8 cellular contexts compared by ENCODE assay signal in genomic region chr12:6201775-6202292, GRCh38. TPM values are rescaled to one million over a fixed set of nuclear protein-coding genes. Genes with fewer than 3 reads are reported as not detected.
A peak's percentile ranks its signal among the peaks of the same experiment; 100 is the strongest.
DNase-seq lines count a peak whose midpoint lies in the region; ATAC-seq and TF ChIP-seq lines count a peak whose summit lies in the region.
"Had no signal": no experiment of that assay in that cellular context is flagged by ENCODE, and none has a peak within 500 bp of the region (broad histone marks: within the 10 kb centered on the region; RNA-seq: fewer than 3 reads in every experiment).

No MANE protein-coding gene starts in this region.

- H3K4me1 ChIP-seq in lower lobe of right lung (peaks cover 89% of the 10 kb centered on the region), thyroid gland (peaks cover 59 to 65% of the 10 kb centered on the region in 2 donors)

- no peak for TF ChIP-seq POLR2A in thyroid gland (IDR thresholded peaks at IDR 0.05)

- 59 to 61% methylated on average over 6 of the region's 6 CpGs for WGBS in thyroid gland, 2 donors

- H3K27ac ChIP-seq in cingulate gyrus (ENCODE audit: low read depth, low read length) (peak overlapping the region; percentile 73), lower lobe of right lung (peak overlapping the region; percentile 90), thyroid gland (peak overlapping the region; percentile 98 to 99 (median 99))

- DNase-seq in MV-4-11 (lab: John Stamatoyannopoulos, UW) = peak; percentile 19
- no peak for DNase-seq in lower lobe of right lung
- DNase-seq in thyroid gland = no peak
- DNase-seq in NK-92 treated with Interleukin-12 subunit alpha and Interleukin-12 subunit beta, amount 100 ng/mL, for 24 hours (lab: John Stamatoyannopoulos, UW) = no peak
- no peak for DNase-seq in T-helper 9 cell
- DNase-seq: SHP77 had no signal

- H3K9me3 ChIP-seq in lower lobe of right lung (no peaks in the 10 kb centered on the region), thyroid gland (no peaks in the 10 kb centered on the region)

- no peaks in the 10 kb centered on the region for H3K27me3 ChIP-seq in lower lobe of right lung (ENCODE audit: low read depth)
- no peaks in the 10 kb centered on the region for H3K27me3 ChIP-seq in thyroid gland

- TF ChIP-seq CTCF in lower lobe of right lung (IDR thresholded peaks at IDR 0.05) = no peak
- TF ChIP-seq CTCF in thyroid gland (IDR thresholded peaks at IDR 0.05) = no peak

- H3K4me3 ChIP-seq in lower lobe of right lung = peak overlapping the region; percentile 82
- H3K4me3 ChIP-seq in thyroid gland (replicated peaks in 1 of 3) = peak overlapping the region in 2 of 3 donors; percentile 97 to 99

- intact Hi-C loops in lower lobe of right lung (cut with DNase I) = no loop called here
- intact Hi-C loops in thyroid gland (cut with DNase I) = no loop called here

- ATAC-seq in lower lobe of right lung = peak in 1 of 2 donors; percentile 38
- ATAC-seq in HG03280 (IDR thresholded peaks at IDR 0.05; ENCODE audit: unreplicated experiment) = no peak

- H3K36me3 ChIP-seq in lower lobe of right lung = peaks cover 5% of the 10 kb centered on the region
- no peaks in the 10 kb centered on the region for H3K36me3 ChIP-seq in thyroid gland

RNA-seq across cellular contexts. Expression of gene CD9, which starts 1.6 kb away (rescaled TPM):
- total RNA-seq in lower lobe of right lung (437 TPM), thyroid gland (100 to 1,000 TPM; 367 to 494 (median 375) TPM)
